ENCODE assay signal across 8 cellular contexts in genomic region chr5:89457411-89458329, GRCh38.
A peak's percentile ranks its signal among the peaks of the same experiment; 100 is the strongest.
DNase-seq lines count a peak whose midpoint lies in the region; ATAC-seq and TF ChIP-seq lines count a peak whose summit lies in the region.

No MANE protein-coding gene starts in this region.

- H3K4me3 ChIP-seq in AG10803 (ENCODE audit: low read length) (no peak overlapping the region), brain microvascular endothelial cell (ENCODE audit: low read depth, low read length) (no peak overlapping the region)

- no peaks in the 10 kb centered on the region for H3K27me3 ChIP-seq in brain microvascular endothelial cell (replicated peaks)

- no peak overlapping the region for H3K27ac ChIP-seq in brain microvascular endothelial cell

- no peak for ATAC-seq in activated CD4-positive, CD25-positive, alpha-beta regulatory T cell treated with anti-CD3 and anti-CD28 coated beads, Interleukin-2, amount 50 U/mL, for 24 hours

- POLR2A ChIA-PET in HEK293T (lab: Yijun Ruan, JAX) = no interaction called here

- DNase-seq in AG10803 (ENCODE audit: low read depth) = peak; percentile 85
- peak; percentile 53 for DNase-seq in NCI-H2029 (lab: John Stamatoyannopoulos, UW)
- peak; percentile 6 for DNase-seq in brain microvascular endothelial cell
- peak; percentile 1 to 64 for DNase-seq in lung microvascular endothelial cell (ENCODE audit: low read depth in 2 of 2)
- DNase-seq in iPS-NIHi11 (ENCODE audit: low spot score) = no peak
- DNase-seq in GM20000 (ENCODE audit: low spot score) = no peak
- no peak for DNase-seq in HEK293T (ENCODE audit: extremely low spot score)

- in situ Hi-C loops in brain microvascular endothelial cell (cut with HindIII; ENCODE audit: low pct_ligation_motif_present, low sequenced_read_pairs) = no loop called here

- TF ChIP-seq CTCF in AG10803 (conservative IDR thresholded peaks at IDR 0.05; ENCODE audit: low read length) (no peak), brain microvascular endothelial cell (IDR thresholded peaks at IDR 0.05; ENCODE audit: low read depth, low read length, missing control alignments) (no peak), GM20000 (IDR thresholded peaks at IDR 0.05; ENCODE audit: extremely low read depth, missing control alignments) (no peak)

- no peaks in the 10 kb centered on the region for H3K36me3 ChIP-seq in brain microvascular endothelial cell (replicated peaks)

- CTCF ChIA-PET in HEK293T (lab: Yijun Ruan, JAX) = no interaction called here

TF ChIP-seq in HEK293T, 16 proteins besides CTCF, POLR2A, EP300 and RAD21:
- TF ChIP-seq FOXK2 (IDR thresholded peaks at IDR 0.05) (no peak), LEF1 (IDR thresholded peaks at IDR 0.05; ENCODE audit: borderline replicate concordance) (no peak), ARNT (IDR thresholded peaks at IDR 0.05) (no peak), BHLHE40 (IDR thresholded peaks at IDR 0.05; ENCODE audit: borderline replicate concordance) (no peak), NFRKB (IDR thresholded peaks at IDR 0.05) (no peak), FOXA1 (IDR thresholded peaks at IDR 0.05) (no peak), CTBP1 (IDR thresholded peaks at IDR 0.05; ENCODE audit: borderline replicate concordance) (no peak), SP1 (IDR thresholded peaks at IDR 0.05) (no peak), L3MBTL2 (conservative IDR thresholded peaks at IDR 0.05) (no peak), ELF4 (IDR thresholded peaks at IDR 0.05) (no peak), SUZ12 (IDR thresholded peaks at IDR 0.05) (no peak), HDGF (IDR thresholded peaks at IDR 0.05; ENCODE audit: borderline replicate concordance) (no peak), TARDBP (IDR thresholded peaks at IDR 0.05) (no peak), FOXM1 (IDR thresholded peaks at IDR 0.05; ENCODE audit: borderline replicate concordance) (no peak), ZNF384 (IDR thresholded peaks at IDR 0.05) (no peak)
- TF ChIP-seq, protein P1, sequence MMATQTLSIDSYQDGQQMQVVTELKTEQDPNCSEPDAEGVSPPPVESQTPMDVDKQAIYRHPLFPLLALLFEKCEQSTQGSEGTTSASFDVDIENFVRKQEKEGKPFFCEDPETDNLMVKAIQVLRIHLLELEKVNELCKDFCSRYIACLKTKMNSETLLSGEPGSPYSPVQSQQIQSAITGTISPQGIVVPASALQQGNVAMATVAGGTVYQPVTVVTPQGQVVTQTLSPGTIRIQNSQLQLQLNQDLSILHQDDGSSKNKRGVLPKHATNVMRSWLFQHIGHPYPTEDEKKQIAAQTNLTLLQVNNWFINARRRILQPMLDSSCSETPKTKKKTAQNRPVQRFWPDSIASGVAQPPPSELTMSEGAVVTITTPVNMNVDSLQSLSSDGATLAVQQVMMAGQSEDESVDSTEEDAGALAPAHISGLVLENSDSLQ (IDR thresholded peaks at IDR 0.05) = no peak

Comparison
In these comparisons a context has a peak if more than half of its experiments do, and no peak if none do; other contexts are left out.
1. DNase-seq: peak in AG10803 (single experiment), NCI-H2029 (single experiment), brain microvascular endothelial cell (single experiment) and lung microvascular endothelial cell (2 of 2); none in iPS-NIHi11 (single experiment), GM20000 (single experiment) and HEK293T (single experiment).